ENCODE assay signal across 19 cellular contexts in the genomic region with DNA sequence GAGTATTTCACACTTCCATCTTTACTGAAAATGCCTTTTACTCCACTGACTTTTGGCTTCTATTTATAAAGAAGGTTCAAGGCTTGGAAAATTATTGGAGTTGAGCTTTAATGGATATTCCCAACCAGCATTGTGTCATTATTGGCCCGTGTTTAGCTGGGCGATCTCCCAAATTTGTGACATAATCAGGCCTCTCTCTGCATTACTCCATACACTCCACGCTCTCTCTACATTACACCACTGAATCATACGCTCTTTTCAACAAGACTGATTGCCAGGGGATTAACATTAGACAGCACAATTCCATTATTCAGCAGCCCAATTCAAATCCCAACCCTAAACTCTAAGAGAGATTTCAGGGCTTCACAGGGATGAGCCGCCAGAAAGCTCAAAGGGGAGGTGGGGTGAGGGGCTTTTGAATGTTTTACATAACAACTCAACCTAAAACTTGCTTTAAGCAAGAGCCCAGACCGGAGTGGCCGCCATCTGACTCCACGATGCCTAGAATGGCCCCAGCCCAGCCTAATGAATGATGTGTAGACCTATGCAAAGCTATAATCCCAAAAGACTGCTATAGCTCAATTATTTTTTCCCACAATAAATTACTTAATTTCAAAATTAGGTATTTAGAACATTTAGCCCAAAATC.
DNase-seq lines count a peak whose midpoint lies in the region; ATAC-seq, FAIRE-seq and TF ChIP-seq lines count a peak whose summit lies in the region.
"Had no signal": no experiment of that assay in that cellular context is flagged by ENCODE, and none has a peak within 500 bp of the region (broad histone marks: within the 10 kb centered on the region; RNA-seq: fewer than 3 reads in every experiment).

No MANE protein-coding gene starts in this region.

- H4K20me1 ChIP-seq in GM23248 (ENCODE audit: insufficient read depth) = no peaks in the 10 kb centered on the region
- H4K20me1 ChIP-seq in neural progenitor cell (ENCODE audit: low read depth) = peaks cover 53% of the 10 kb centered on the region

- H3K27me3 Mint-ChIP-seq in neural progenitor cell (ENCODE audit: insufficient read depth, low read depth) = peaks cover 8% of the 10 kb centered on the region
- H3K27me3 Mint-ChIP-seq in effector memory CD8-positive, alpha-beta T cell = no peaks in the 10 kb centered on the region
- H3K27me3 Mint-ChIP-seq: activated CD4-positive, alpha-beta memory T cell treated with anti-CD3 and anti-CD28 coated beads for 36 hours had no signal

- H3K79me2 ChIP-seq in GM23248 (ENCODE audit: insufficient read depth) = no peaks in the 10 kb centered on the region
- peaks cover 96% of the 10 kb centered on the region for H3K79me2 ChIP-seq in neural progenitor cell (ENCODE audit: low read depth)

- TF ChIP-seq CTCF in neural progenitor cell (IDR thresholded peaks at IDR 0.05) = no peak

- WGBS in GM23248 (ENCODE audit: low coverage in 1 of 2, low lambda C conversion rate in 2 of 2, missing lambda C conversion rate in 2 of 2), 2 experiments = 28 to 34% methylated on average over 8 of the region's 8 CpGs

- no peaks in the 10 kb centered on the region for H3K4me1 ChIP-seq in GM23248 (ENCODE audit: insufficient read depth)
- peaks cover 48% of the 10 kb centered on the region for H3K4me1 ChIP-seq in neural progenitor cell
- H3K4me1 ChIP-seq: prostate gland had no signal

- H3K4me3 ChIP-seq in GM23248 (no peak overlapping the region), neural progenitor cell (no peak overlapping the region)
- H3K4me3 ChIP-seq: coronary artery, hepatocyte, prostate gland, stomach, vagina had no signal

- H3K27ac ChIP-seq in GM23248 (no peak overlapping the region), neural progenitor cell (peak overlapping the region; percentile 35)
- H3K27ac ChIP-seq: coronary artery, hepatocyte, prostate gland, vagina had no signal

- no peak overlapping the region for H3K4me3 Mint-ChIP-seq in neural progenitor cell
- no peak overlapping the region for H3K4me3 Mint-ChIP-seq in effector memory CD8-positive, alpha-beta T cell
- H3K4me3 Mint-ChIP-seq: activated CD4-positive, alpha-beta memory T cell treated with anti-CD3 and anti-CD28 coated beads for 36 hours; CD8-positive, alpha-beta T cell had no signal

- H3K9me3 ChIP-seq in GM23248 (ENCODE audit: low read depth) (no peaks in the 10 kb centered on the region), neural progenitor cell (ENCODE audit: low read depth) (no peaks in the 10 kb centered on the region)
- H3K9me3 ChIP-seq: prostate gland, stomach, vagina had no signal

- H3K36me3 ChIP-seq in GM23248 (ENCODE audit: low read depth) = no peaks in the 10 kb centered on the region
- H3K36me3 ChIP-seq in neural progenitor cell = peaks cover 13% of the 10 kb centered on the region
- H3K36me3 ChIP-seq: prostate gland, vagina had no signal

- peak overlapping the region; percentile 18 for H3K27ac Mint-ChIP-seq in neural progenitor cell
- H3K27ac Mint-ChIP-seq in effector memory CD8-positive, alpha-beta T cell = no peak overlapping the region
- H3K27ac Mint-ChIP-seq: activated CD4-positive, alpha-beta memory T cell treated with anti-CD3 and anti-CD28 coated beads for 36 hours; CD8-positive, alpha-beta T cell had no signal

- H3K36me3 Mint-ChIP-seq in neural progenitor cell = peaks cover 47% of the 10 kb centered on the region
- H3K36me3 Mint-ChIP-seq in effector memory CD8-positive, alpha-beta T cell (ENCODE audit: insufficient read depth) = no peaks in the 10 kb centered on the region
- H3K36me3 Mint-ChIP-seq: activated CD4-positive, alpha-beta memory T cell treated with anti-CD3 and anti-CD28 coated beads for 36 hours; CD8-positive, alpha-beta T cell had no signal

- no peaks in the 10 kb centered on the region for H3K27me3 ChIP-seq in GM23248 (replicated peaks; ENCODE audit: insufficient read depth)
- H3K27me3 ChIP-seq in neural progenitor cell = no peaks in the 10 kb centered on the region
- H3K27me3 ChIP-seq: hepatocyte, stomach, vagina had no signal

- FAIRE-seq in frontal cortex (lab: Jason Lieb, UNC) = peak; percentile 77

- DNase-seq in GM23248 (peak; percentile 2), amniotic epithelial cell (ENCODE audit: low read depth) (peak; percentile 22), frontal cortex (ENCODE audit: low spot score in 2 of 2) (peak in 1 of 2 donors; percentile 12), neural progenitor cell (ENCODE audit: low spot score) (peak; percentile 59), AG08396 (ENCODE audit: low spot score) (no peak)
- no peak for DNase-seq in activated CD8-positive, alpha-beta memory T cell treated with anti-CD3 and anti-CD28 coated beads, Interleukin-2, amount 50 U/mL, for 48 hours
- DNase-seq in activated effector memory CD4-positive, alpha-beta T cell treated with anti-CD3 and anti-CD28 coated beads, Interleukin-2, amount 50 U/mL, for 16 hours = no peak
- no peak for DNase-seq in effector memory CD8-positive, alpha-beta T cell
- DNase-seq: activated CD4-positive, alpha-beta memory T cell treated with anti-CD3 and anti-CD28 coated beads for 36 hours; CD8-positive, alpha-beta T cell; kidney glomerular epithelial cell; NCI-H1436 treated with DMSO at 0.1 percent for 48 hours; RPMI8226; stomach; SW 1271 had no signal

- peaks cover 26% of the 10 kb centered on the region for H3K4me1 Mint-ChIP-seq in neural progenitor cell
- no peaks in the 10 kb centered on the region for H3K4me1 Mint-ChIP-seq in effector memory CD8-positive, alpha-beta T cell (ENCODE audit: low read depth in 2 of 2)

- ATAC-seq in effector memory CD8-positive, alpha-beta T cell (replicated peaks) = no peak
- ATAC-seq: CD8-positive, alpha-beta T cell had no signal

- no peaks in the 10 kb centered on the region for H3K9me2 ChIP-seq in GM23248 (ENCODE audit: insufficient read depth)

- H2AFZ ChIP-seq in GM23248 (no peak overlapping the region), neural progenitor cell (replicated peaks) (no peak overlapping the region)
- H2AFZ ChIP-seq: hepatocyte had no signal

- in situ Hi-C loops in GM23248 (cut with MboI) = no loop called here

- peaks cover 3% of the 10 kb centered on the region for H3K9me3 Mint-ChIP-seq in neural progenitor cell
- no peaks in the 10 kb centered on the region for H3K9me3 Mint-ChIP-seq in effector memory CD8-positive, alpha-beta T cell
- H3K9me3 Mint-ChIP-seq: activated CD4-positive, alpha-beta memory T cell treated with anti-CD3 and anti-CD28 coated beads for 36 hours; CD8-positive, alpha-beta T cell had no signal

- H3K4me2 ChIP-seq in GM23248 (ENCODE audit: unreplicated experiment) = no peak overlapping the region
- peak overlapping the region; percentile 30 for H3K4me2 ChIP-seq in neural progenitor cell
- H3K4me2 ChIP-seq: hepatocyte had no signal

- H3K9ac ChIP-seq in GM23248 = no peak overlapping the region
- H3K9ac ChIP-seq in neural progenitor cell = no peak overlapping the region

- H3F3A ChIP-seq in GM23248 (ENCODE audit: insufficient read depth) (no peaks in the 10 kb centered on the region), neural progenitor cell (ENCODE audit: low read depth) (peaks cover 23% of the 10 kb centered on the region)

Comparison
In these comparisons a context has a peak if more than half of its experiments do, and no peak if none do; other contexts are left out.
1. DNase-seq: peak in GM23248 (single experiment), amniotic epithelial cell (single experiment) and neural progenitor cell (single experiment); none in activated CD8-positive, alpha-beta memory T cell treated with anti-CD3 and anti-CD28 coated beads, Interleukin-2, amount 50 U/mL, for 48 hours (single experiment), activated effector memory CD4-positive, alpha-beta T cell treated with anti-CD3 and anti-CD28 coated beads, Interleukin-2, amount 50 U/mL, for 16 hours (single experiment), AG08396 (single experiment) and effector memory CD8-positive, alpha-beta T cell (0 of 3).